Comparison of ENCODE assay signal across 20 cellular contexts in genomic region chr7:50366311-50366710, GRCh38.
DNase-seq lines count a peak whose midpoint lies in the region; ATAC-seq and TF ChIP-seq lines count a peak whose summit lies in the region.
"Had no signal": no experiment of that assay in that cellular context is flagged by ENCODE, and none has a peak within 500 bp of the region (broad histone marks: within the 10 kb centered on the region; RNA-seq: fewer than 3 reads in every experiment).

No MANE protein-coding gene starts in this region.

- no peak for DNase-seq in natural killer cell treated with Interleukin-12 subunit alpha and Interleukin-12 subunit beta and Interleukin-15 and Interleukin-18, amount 100 ng/mL, for 72 hours (ENCODE audit: low spot score)
- DNase-seq in natural killer cell (no peak), SK-N-DZ (ENCODE audit: low spot score) (peak; percentile 76), suprapubic skin (ENCODE audit: low spot score in 2 of 2) (no peak), H9 (no peak)
- no peak for DNase-seq in activated naive CD8-positive, alpha-beta T cell treated with anti-CD3 and anti-CD28 coated beads, Interleukin-2, amount 50 U/mL, for 24 hours
- DNase-seq: Calu3; GOT3; heart right ventricle; left ventricle myocardium inferior; mucosa of descending colon; NCI-H2107; NCI-H524 treated with DMSO at 0.1 percent for 48 hours; occipital lobe; stimulated activated CD4-positive, alpha-beta T cell treated with anti-CD3 and anti-CD28 coated beads, Interleukin-12 subunit alpha, Interleukin-12 subunit beta, amount 100 ng/mL, for 4 hours; stimulated activated CD8-positive, alpha-beta memory T cell treated with anti-CD3 and anti-CD28 coated beads, Interleukin-4, amount 100 ng/mL, for 48 hours; tibial artery had no signal

- no peak overlapping the region for H3K4me2 ChIP-seq in H9 (ENCODE audit: insufficient read depth, insufficient read length, low read length)

- no peak overlapping the region for H4K8ac ChIP-seq in H9 (replicated peaks; ENCODE audit: insufficient read length, low read depth, low read length)

- H3K27me3 ChIP-seq in suprapubic skin (no peaks in the 10 kb centered on the region), H9 (ENCODE audit: insufficient read depth, low read length) (no peaks in the 10 kb centered on the region)
- H3K27me3 ChIP-seq: tibial artery had no signal

- H3K4me3 Mint-ChIP-seq in natural killer cell treated with Interleukin-12 subunit alpha and Interleukin-12 subunit beta and Interleukin-15 and Interleukin-18, amount 100 ng/mL, for 72 hours: peak overlapping the region; percentile 75
- no peak overlapping the region for H3K4me3 Mint-ChIP-seq in natural killer cell
- no peak overlapping the region for H3K4me3 Mint-ChIP-seq in activated naive CD8-positive, alpha-beta T cell treated with anti-CD3 and anti-CD28 coated beads, Interleukin-2, amount 50 U/mL, for 24 hours
- H3K4me3 Mint-ChIP-seq in H9: no peak overlapping the region
- H3K4me3 Mint-ChIP-seq: brain had no signal

- H2BK5ac ChIP-seq in H9 (ENCODE audit: insufficient read length, low read length): no peak overlapping the region

- peaks cover 49% of the 10 kb centered on the region for H3K36me3 Mint-ChIP-seq in natural killer cell treated with Interleukin-12 subunit alpha and Interleukin-12 subunit beta and Interleukin-15 and Interleukin-18, amount 100 ng/mL, for 72 hours
- peaks cover 15% of the 10 kb centered on the region for H3K36me3 Mint-ChIP-seq in natural killer cell
- H3K36me3 Mint-ChIP-seq in activated naive CD8-positive, alpha-beta T cell treated with anti-CD3 and anti-CD28 coated beads, Interleukin-2, amount 50 U/mL, for 24 hours (ENCODE audit: low read depth): peaks cover 87% of the 10 kb centered on the region
- H3K36me3 Mint-ChIP-seq in H9 (ENCODE audit: insufficient read depth in 1 of 3, low read depth in 3 of 3): no peaks in the 10 kb centered on the region
- H3K36me3 Mint-ChIP-seq: brain had no signal

- no peaks in the 10 kb centered on the region for H3K9me3 ChIP-seq in suprapubic skin
- no peaks in the 10 kb centered on the region for H3K9me3 ChIP-seq in H9 (ENCODE audit: control insufficient read depth, low read depth, low read length)
- H3K9me3 ChIP-seq: mucosa of descending colon, tibial artery had no signal

- no peak overlapping the region for H2BK120ac ChIP-seq in H9 (ENCODE audit: low read depth, low read length, poor library complexity, severe bottlenecking)

- peaks cover 76 to 93% of the 10 kb centered on the region in 2 donors for H3K4me1 Mint-ChIP-seq in natural killer cell treated with Interleukin-12 subunit alpha and Interleukin-12 subunit beta and Interleukin-15 and Interleukin-18, amount 100 ng/mL, for 72 hours (ENCODE audit: low read depth in 2 of 2)
- H3K4me1 Mint-ChIP-seq in natural killer cell: peaks cover 81 to 82% of the 10 kb centered on the region in 2 donors
- H3K4me1 Mint-ChIP-seq in activated naive CD8-positive, alpha-beta T cell treated with anti-CD3 and anti-CD28 coated beads, Interleukin-2, amount 50 U/mL, for 24 hours: peaks cover 98% of the 10 kb centered on the region
- peaks cover 7 to 8% of the 10 kb centered on the region in 2 experiments; a peak in 2 of 4 replicates for H3K4me1 Mint-ChIP-seq in H9
- H3K4me1 Mint-ChIP-seq: brain had no signal

- no peak overlapping the region for H3T11ph ChIP-seq in H9 (ENCODE audit: low read length)

- H3K27ac ChIP-seq in suprapubic skin (no peak overlapping the region), H9 (ENCODE audit: insufficient read length, low read depth, low read length) (no peak overlapping the region)
- H3K27ac ChIP-seq: coronary artery, left ventricle myocardium inferior, tibial artery had no signal

- no peaks in the 10 kb centered on the region for H3K79me2 ChIP-seq in H9 (ENCODE audit: insufficient read depth, low read length)

- H3K4me3 ChIP-seq in suprapubic skin: no peak overlapping the region
- H3K4me3 ChIP-seq: coronary artery, heart right ventricle, left ventricle myocardium inferior, mucosa of descending colon, tibial artery had no signal

- no peak overlapping the region for H3K9ac ChIP-seq in H9 (ENCODE audit: extremely low read depth, insufficient read length, low read length)

- no peaks in the 10 kb centered on the region for H3K36me3 ChIP-seq in suprapubic skin
- H3K36me3 ChIP-seq: left ventricle myocardium inferior, tibial artery had no signal

- TF ChIP-seq CTCF in natural killer cell (IDR thresholded peaks at IDR 0.05) (no peak), suprapubic skin (IDR thresholded peaks at IDR 0.05) (no peak), H9 (conservative IDR thresholded peaks at IDR 0.05) (no peak)

- TF ChIP-seq POLR2A in suprapubic skin (IDR thresholded peaks at IDR 0.05): no peak

- TF ChIP-seq EP300 in suprapubic skin (IDR thresholded peaks at IDR 0.05): no peak

- no peak overlapping the region for H3K23ac ChIP-seq in H9 (ENCODE audit: insufficient read length, low read depth, low read length)

- no peak overlapping the region for H3K56ac ChIP-seq in H9 (ENCODE audit: insufficient read length, low read depth, low read length)

- intact Hi-C loops in natural killer cell (cut with micrococcal nuclease): no loop called here

- no peak overlapping the region for H2AK5ac ChIP-seq in H9 (ENCODE audit: insufficient read length, low read length)

- H3K27ac Mint-ChIP-seq in natural killer cell treated with Interleukin-12 subunit alpha and Interleukin-12 subunit beta and Interleukin-15 and Interleukin-18, amount 100 ng/mL, for 72 hours: no peak overlapping the region
- H3K27ac Mint-ChIP-seq in natural killer cell (no peak overlapping the region), H9 (no peak overlapping the region)
- peak overlapping the region; percentile 99 for H3K27ac Mint-ChIP-seq in activated naive CD8-positive, alpha-beta T cell treated with anti-CD3 and anti-CD28 coated beads, Interleukin-2, amount 50 U/mL, for 24 hours
- H3K27ac Mint-ChIP-seq: brain had no signal

- H3K23me2 ChIP-seq in H9 (ENCODE audit: insufficient read length, low read depth, low read length, poor library complexity, severe bottlenecking): no peaks in the 10 kb centered on the region

- H3K9me3 Mint-ChIP-seq in natural killer cell treated with Interleukin-12 subunit alpha and Interleukin-12 subunit beta and Interleukin-15 and Interleukin-18, amount 100 ng/mL, for 72 hours: peaks cover 5% of the 10 kb centered on the region
- no peaks in the 10 kb centered on the region for H3K9me3 Mint-ChIP-seq in natural killer cell
- no peaks in the 10 kb centered on the region for H3K9me3 Mint-ChIP-seq in activated naive CD8-positive, alpha-beta T cell treated with anti-CD3 and anti-CD28 coated beads, Interleukin-2, amount 50 U/mL, for 24 hours
- no peaks in the 10 kb centered on the region for H3K9me3 Mint-ChIP-seq in H9

- ATAC-seq in natural killer cell treated with Interleukin-12 subunit alpha and Interleukin-12 subunit beta and Interleukin-15 and Interleukin-18, amount 100 ng/mL, for 72 hours: no peak
- ATAC-seq in natural killer cell (no peak), GM18519 (IDR thresholded peaks at IDR 0.05; ENCODE audit: low FRiP score, unreplicated experiment) (no peak)
- no peak for ATAC-seq in activated naive CD8-positive, alpha-beta T cell treated with anti-CD3 and anti-CD28 coated beads, Interleukin-2, amount 50 U/mL, for 24 hours
- ATAC-seq: heart right ventricle had no signal

- no peaks in the 10 kb centered on the region for H3K4me1 ChIP-seq in suprapubic skin
- no peaks in the 10 kb centered on the region for H3K4me1 ChIP-seq in H9 (ENCODE audit: insufficient read depth, low read length)
- H3K4me1 ChIP-seq: left ventricle myocardium inferior, tibial artery had no signal

- H3K4ac ChIP-seq in H9 (ENCODE audit: low read depth, low read length): no peak overlapping the region

- H4K91ac ChIP-seq in H9 (ENCODE audit: insufficient read length, low read depth, low read length): no peak overlapping the region

- H3K79me1 ChIP-seq in H9 (ENCODE audit: insufficient read depth, low read depth, low read length, poor library complexity, severe bottlenecking): no peaks in the 10 kb centered on the region

- no peak overlapping the region for H3K14ac ChIP-seq in H9 (ENCODE audit: insufficient read depth, low read length)

- H3K27me3 Mint-ChIP-seq in natural killer cell treated with Interleukin-12 subunit alpha and Interleukin-12 subunit beta and Interleukin-15 and Interleukin-18, amount 100 ng/mL, for 72 hours: no peaks in the 10 kb centered on the region
- H3K27me3 Mint-ChIP-seq in natural killer cell (ENCODE audit: low read depth in 2 of 2) (no peaks in the 10 kb centered on the region), H9 (ENCODE audit: low read depth) (no peaks in the 10 kb centered on the region)
- H3K27me3 Mint-ChIP-seq in activated naive CD8-positive, alpha-beta T cell treated with anti-CD3 and anti-CD28 coated beads, Interleukin-2, amount 50 U/mL, for 24 hours: no peaks in the 10 kb centered on the region

- no peak overlapping the region for H2AFZ ChIP-seq in H9 (ENCODE audit: low read length)

- H2BK20ac ChIP-seq in H9 (ENCODE audit: low read depth, low read length, poor library complexity, severe bottlenecking): no peak overlapping the region

- no peaks in the 10 kb centered on the region for H4K20me1 ChIP-seq in H9 (ENCODE audit: control insufficient read depth, insufficient read depth, insufficient read length)

- no peak overlapping the region for H2BK12ac ChIP-seq in H9 (ENCODE audit: insufficient read length, low read depth, low read length)

- 39% methylated on average over 2 of the region's 2 CpGs for WGBS in suprapubic skin
- WGBS in H9 (ENCODE audit: extremely low coverage, insufficient read length, low lambda C conversion rate): no CpG with 5 or more reads among the region's 2 CpGs

- H4K5ac ChIP-seq in H9 (ENCODE audit: insufficient read length, low read depth, low read length): no peak overlapping the region

- H3K18ac ChIP-seq in H9 (ENCODE audit: insufficient read length, low read depth, low read length): no peak overlapping the region

- no peak overlapping the region for H2BK15ac ChIP-seq in H9 (ENCODE audit: low read depth, low read length)
